In the genomic region with DNA sequence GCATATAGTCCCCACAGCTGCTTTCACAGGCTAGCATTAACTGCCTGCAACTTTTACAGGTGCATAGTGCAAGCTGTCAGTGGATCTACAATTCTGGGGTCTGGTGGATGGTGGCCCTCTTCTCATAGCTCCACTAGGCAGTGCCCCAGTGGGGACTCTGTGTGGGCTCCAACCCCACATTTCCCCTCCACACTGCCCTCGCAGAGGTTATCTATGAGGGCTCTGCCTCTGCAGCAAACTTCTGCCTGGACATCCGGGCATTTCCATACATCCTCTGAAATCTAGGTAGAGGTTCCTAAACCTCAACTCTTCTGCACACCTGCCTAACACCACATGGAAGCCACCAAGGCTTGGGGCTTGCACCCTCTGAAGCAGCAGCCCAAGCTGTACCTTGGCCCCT, we compare ENCODE assay signal across 22 cellular contexts.
"Had no signal": no experiment of that assay in that cellular context is flagged by ENCODE, and none has a peak within 500 bp of the region (broad histone marks: within the 10 kb centered on the region; RNA-seq: fewer than 3 reads in every experiment).

No MANE protein-coding gene starts in this region.

- FAIRE-seq: astrocyte had no signal

- H3K27me3 Mint-ChIP-seq: activated naive CD4-positive, alpha-beta T cell treated with anti-CD3 and anti-CD28 coated beads, Interleukin-2, amount 50 U/mL, for 24 hours; naive thymus-derived CD4-positive, alpha-beta T cell; progenitor cell of endocrine pancreas had no signal

- H3K9me3 ChIP-seq: adrenal gland, esophagus muscularis mucosa, right atrium auricular region had no signal

- H2AFZ ChIP-seq: neural progenitor cell had no signal

- H3K27me3 ChIP-seq: adrenal gland, breast epithelium, esophagus muscularis mucosa, gastroesophageal sphincter, heart right ventricle, neural progenitor cell, right atrium auricular region, upper lobe of left lung had no signal

- ATAC-seq: activated T-cell treated with anti-CD3 and anti-CD28 coated beads, Interleukin-2, amount 50 U/mL, for 4 hours; gastroesophageal sphincter; naive thymus-derived CD4-positive, alpha-beta T cell had no signal

- H3K4me1 Mint-ChIP-seq: neural progenitor cell had no signal

- H3K27ac ChIP-seq: adrenal gland, breast epithelium, coronary artery, esophagus muscularis mucosa, gastroesophageal sphincter, heart right ventricle, neural progenitor cell, right atrium auricular region, thoracic aorta, upper lobe of left lung, VCaP had no signal

- H3K4me2 ChIP-seq: neural progenitor cell had no signal

- H3K9ac ChIP-seq: neural progenitor cell had no signal

- H3K4me3 Mint-ChIP-seq: activated naive CD4-positive, alpha-beta T cell treated with anti-CD3 and anti-CD28 coated beads, Interleukin-2, amount 50 U/mL, for 24 hours; activated T-cell treated with anti-CD3 and anti-CD28 coated beads, Interleukin-2, amount 50 U/mL, for 4 hours; immature natural killer cell; neural progenitor cell had no signal

- H3K4me1 ChIP-seq: adrenal gland, breast epithelium, esophagus muscularis mucosa, gastroesophageal sphincter, heart right ventricle, neural progenitor cell, right atrium auricular region, upper lobe of left lung had no signal

- H3K36me3 ChIP-seq: breast epithelium had no signal

- H3K27ac Mint-ChIP-seq: activated naive CD4-positive, alpha-beta T cell treated with anti-CD3 and anti-CD28 coated beads, Interleukin-2, amount 50 U/mL, for 24 hours; neural progenitor cell; progenitor cell of endocrine pancreas had no signal

- H3K4me3 ChIP-seq: adrenal gland, breast epithelium, coronary artery, esophagus muscularis mucosa, gastroesophageal sphincter, heart right ventricle, neural progenitor cell, right atrium auricular region, thoracic aorta, upper lobe of left lung had no signal

- DNase-seq: activated CD8-positive, alpha-beta memory T cell treated with anti-CD3 and anti-CD28 coated beads, Interleukin-2, amount 50 U/mL, for 4 hours; activated effector memory CD4-positive, alpha-beta T cell treated with Interleukin-2 at 50 U/mL for 16 hours; activated T-cell treated with anti-CD3 and anti-CD28 coated beads, Interleukin-2, amount 50 U/mL, for 4 hours; adrenal gland; heart right ventricle; immature natural killer cell; mesenchymal stem cell; naive thymus-derived CD4-positive, alpha-beta T cell; stimulated activated CD4-positive, alpha-beta T cell treated with anti-CD3 and anti-CD28 coated beads, Interleukin-4, amount 100 ng/mL, for 1 hour; T1000; upper lobe of left lung had no signal
